Comparison of ENCODE assay signal across 17 cellular contexts in the genomic region with DNA sequence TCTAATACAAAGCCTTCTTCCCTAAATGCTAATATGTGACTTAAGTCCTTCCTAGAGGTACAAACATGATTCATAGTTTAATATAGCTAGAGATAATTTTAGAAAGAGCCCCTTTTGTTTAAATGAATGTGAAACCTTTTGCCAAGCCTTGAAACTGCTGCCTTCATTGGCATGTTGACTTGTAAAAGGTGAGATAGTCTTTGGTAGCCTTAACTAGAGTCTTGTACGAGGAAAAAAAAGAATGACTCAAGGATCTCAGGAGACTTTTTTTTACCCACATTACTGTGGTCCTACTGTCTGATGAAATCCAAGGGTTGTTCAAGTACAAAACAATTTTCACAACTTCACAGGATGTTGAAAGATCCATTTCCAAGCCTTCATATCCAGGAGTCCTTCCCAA.
DNase-seq lines count a peak whose midpoint lies in the region; ATAC-seq and TF ChIP-seq lines count a peak whose summit lies in the region.
"Had no signal": no experiment of that assay in that cellular context is flagged by ENCODE, and none has a peak within 500 bp of the region (broad histone marks: within the 10 kb centered on the region; RNA-seq: fewer than 3 reads in every experiment).

No MANE protein-coding gene starts in this region.

- no TSS peak for BruUV-seq in PC-9 (replicated peaks; lab: Mats Ljungman, UMichigan)

- H3K27ac ChIP-seq in PC-9 = peak overlapping the region; percentile 82
- H3K27ac ChIP-seq: adrenal gland, VCaP had no signal

- CTCF ChIA-PET in PC-9 (lab: Charles Lee) = no interaction called here

- TF ChIP-seq CTCF in PC-9 (conservative IDR thresholded peaks at IDR 0.05) = no peak
- TF ChIP-seq CTCF in fibroblast of mammary gland (conservative IDR thresholded peaks at IDR 0.05; ENCODE audit: control insufficient read depth, insufficient read depth, low read depth, low read length) = no peak

- H3K4me3 ChIP-seq in PC-9 (no peak overlapping the region), fibroblast of mammary gland (ENCODE audit: control insufficient read depth, low read depth, low read length) (no peak overlapping the region), skeletal muscle satellite cell (ENCODE audit: low read length) (no peak overlapping the region)
- H3K4me3 ChIP-seq: adrenal gland had no signal

- POLR2A ChIA-PET in PC-9 (lab: Charles Lee; ENCODE audit: unreplicated experiment) = no interaction called here

- DNase-seq in GM03348 (ENCODE audit: low spot score) (peak; percentile 45), PC-9 (peak in 1 of 2 experiments; percentile 47), fibroblast of mammary gland (ENCODE audit: low read depth) (peak; percentile 97), AML-193 (lab: John Stamatoyannopoulos, UW) (no peak), inferior parietal cortex (ENCODE audit: extremely low spot score) (no peak), NCI-H2029 treated with DMSO at 0.1 percent for 48 hours (lab: John Stamatoyannopoulos, UW) (no peak)
- DNase-seq: activated CD8-positive, alpha-beta memory T cell treated with anti-CD3 and anti-CD28 coated beads, Interleukin-2, amount 50 U/mL, for 48 hours; adrenal gland; effector memory CD4-positive, alpha-beta T cell; GOT3; NCI-H1417; NCI-H748 treated with DMSO at 0.1 percent for 48 hours; SHP77 treated with DMSO at 0.1 percent for 48 hours; stimulated activated naive CD8-positive, alpha-beta T cell treated with anti-CD3 and anti-CD28 coated beads, Interleukin-15, Interleukin-2, amounts not matched to agents 100 U/mL and 50 U/mL, for 24 hours had no signal

- H3K9me3 ChIP-seq in PC-9 (ENCODE audit: insufficient read depth, low read depth) (no peaks in the 10 kb centered on the region), skeletal muscle satellite cell (replicated peaks; ENCODE audit: low read length) (no peaks in the 10 kb centered on the region)
- H3K9me3 ChIP-seq: adrenal gland had no signal

- no peaks in the 10 kb centered on the region for H3K79me2 ChIP-seq in PC-9 (ENCODE audit: low read depth)

- H3K9me2 ChIP-seq in PC-9 (ENCODE audit: insufficient read depth) = no peaks in the 10 kb centered on the region

- peak overlapping the region; percentile 78 for H3K9ac ChIP-seq in skeletal muscle satellite cell (ENCODE audit: low read depth, low read length)

- peak overlapping the region; percentile 54; the same call in 1 of the 2 replicates for H2AFZ ChIP-seq in PC-9

- peak overlapping the region; percentile 24 for H3K4me2 ChIP-seq in PC-9
- H3K4me2 ChIP-seq in skeletal muscle satellite cell (ENCODE audit: low read length) = peak overlapping the region; percentile 61

- peaks cover 4% of the 10 kb centered on the region for H3F3A ChIP-seq in PC-9 (ENCODE audit: insufficient read depth, low read depth)

- ATAC-seq in HG02885 (IDR thresholded peaks at IDR 0.05; ENCODE audit: poor library complexity, unreplicated experiment) = no peak
- ATAC-seq: stimulated activated naive CD8-positive, alpha-beta T cell treated with anti-CD3 and anti-CD28 coated beads, Interleukin-15, Interleukin-2, amounts not matched to agents 100 U/mL and 50 U/mL, for 24 hours had no signal

- H3K27me3 ChIP-seq in PC-9 (ENCODE audit: insufficient read depth, low read depth) = no peaks in the 10 kb centered on the region
- H3K27me3 ChIP-seq in skeletal muscle satellite cell (ENCODE audit: control insufficient read depth, insufficient read depth, low read length) = no peaks in the 10 kb centered on the region
- H3K27me3 ChIP-seq: adrenal gland had no signal

- intact Hi-C loops in PC-9 (cut with micrococcal nuclease; ENCODE audit: unreplicated experiment) = no loop called here

- no peaks in the 10 kb centered on the region for H4K20me1 ChIP-seq in PC-9 (ENCODE audit: insufficient read depth)

- peaks cover 22% of the 10 kb centered on the region for H3K4me1 ChIP-seq in PC-9 (replicated peaks; ENCODE audit: insufficient read depth)
- H3K4me1 ChIP-seq in skeletal muscle satellite cell (ENCODE audit: control insufficient read depth, insufficient read depth, low read length) = peaks cover 46% of the 10 kb centered on the region
- H3K4me1 ChIP-seq: adrenal gland had no signal

- H3K36me3 ChIP-seq in PC-9 (ENCODE audit: low read depth) = no peaks in the 10 kb centered on the region
- H3K36me3 ChIP-seq in skeletal muscle satellite cell (ENCODE audit: insufficient read depth, low read length) = no peaks in the 10 kb centered on the region
- H3K36me3 ChIP-seq: adrenal gland had no signal

Comparison
In these comparisons a context has a peak if more than half of its experiments do, and no peak if none do; other contexts are left out.
1. DNase-seq: peak in GM03348 (single experiment) and fibroblast of mammary gland (single experiment); none in AML-193 (0 of 2), inferior parietal cortex (single experiment) and NCI-H2029 treated with DMSO at 0.1 percent for 48 hours (single experiment).